18 cellular contexts compared by ENCODE assay signal in the genomic region with DNA sequence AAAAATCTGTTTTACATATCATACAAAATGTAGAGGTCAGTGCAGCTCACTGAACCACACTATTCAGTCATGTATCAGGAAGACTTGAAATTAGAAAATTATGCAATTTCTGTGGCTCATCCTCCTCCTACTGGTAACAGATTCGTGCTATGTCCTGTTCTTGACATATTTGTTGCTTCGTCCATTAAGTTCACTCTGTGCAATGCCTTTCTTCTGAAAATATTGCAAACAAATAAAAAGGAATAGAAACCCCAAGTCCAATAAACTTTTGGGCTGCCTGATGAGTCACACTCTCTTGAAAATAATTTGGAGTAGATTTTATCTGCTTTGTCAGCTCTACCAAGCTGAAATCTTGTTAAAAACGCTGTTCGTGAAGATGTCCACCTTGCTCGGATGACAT.
"Had no signal": no experiment of that assay in that cellular context is flagged by ENCODE, and none has a peak within 500 bp of the region (broad histone marks: within the 10 kb centered on the region; RNA-seq: fewer than 3 reads in every experiment).

No MANE protein-coding gene starts in this region.

- DNase-seq: activated CD4-positive, alpha-beta T cell treated with anti-CD3 and anti-CD28 coated beads for 48 hours; activated CD8-positive, alpha-beta T cell treated with anti-CD3 and anti-CD28 coated beads, Interleukin-2, amount 10 ng/mL, durations not matched to agents 7 days and 5 days; activated naive CD4-positive, alpha-beta T cell; adrenal gland; central memory CD4-positive, alpha-beta T cell; dermis blood vessel endothelial cell; effector CD8-positive, alpha-beta T cell; heart left ventricle; psoas muscle; stimulated activated CD4-positive, alpha-beta T cell treated with anti-CD3 and anti-CD28 coated beads, Interleukin-15, amount 100 ng/mL, for 24 hours; stimulated activated naive B cell treated with anti-CD40 and anti-IgM and Interleukin-4, amounts not matched to agents 10 μg/mL and 1 μg/mL and 100 μg/mL, for 72 hours; T-helper 17 cell; transverse colon had no signal

- H3K4me3 Mint-ChIP-seq: activated CD8-positive, alpha-beta T cell treated with anti-CD3 and anti-CD28 coated beads, Interleukin-2, amount 10 ng/mL, durations not matched to agents 7 days and 5 days; activated naive CD8-positive, alpha-beta T cell; memory B cell; natural killer cell treated with Interleukin-12 subunit alpha and Interleukin-12 subunit beta and Interleukin-15 and Interleukin-18, amount 100 ng/mL, for 72 hours; stimulated activated naive B cell treated with anti-CD40 and anti-IgM and Interleukin-4, amounts not matched to agents 10 μg/mL and 1 μg/mL and 100 μg/mL, for 72 hours had no signal

- H3K27ac ChIP-seq: adrenal gland, heart left ventricle, psoas muscle, right atrium auricular region, transverse colon had no signal

- H3K9me3 Mint-ChIP-seq: memory B cell; natural killer cell treated with Interleukin-12 subunit alpha and Interleukin-12 subunit beta and Interleukin-15 and Interleukin-18, amount 100 ng/mL, for 72 hours; stimulated activated naive B cell treated with anti-CD40 and anti-IgM and Interleukin-4, amounts not matched to agents 10 μg/mL and 1 μg/mL and 100 μg/mL, for 72 hours had no signal

- ATAC-seq: activated CD8-positive, alpha-beta T cell treated with anti-CD3 and anti-CD28 coated beads, Interleukin-2, amount 10 ng/mL, durations not matched to agents 7 days and 5 days; esophagus mucosa; heart left ventricle; natural killer cell treated with Interleukin-12 subunit alpha and Interleukin-12 subunit beta and Interleukin-15 and Interleukin-18, amount 100 ng/mL, for 72 hours; stimulated activated naive B cell treated with anti-CD40 and anti-IgM and Interleukin-4, amounts not matched to agents 10 μg/mL and 1 μg/mL and 100 μg/mL, for 72 hours; T-helper 17 cell had no signal

- H3K9me3 ChIP-seq: adrenal gland, heart left ventricle, psoas muscle, right atrium auricular region, transverse colon had no signal

- H3K4me1 Mint-ChIP-seq: memory B cell had no signal

- H3K36me3 ChIP-seq: adrenal gland had no signal

- H3K4me1 ChIP-seq: adrenal gland had no signal

- H3K27me3 Mint-ChIP-seq: activated naive CD8-positive, alpha-beta T cell; natural killer cell treated with Interleukin-12 subunit alpha and Interleukin-12 subunit beta and Interleukin-15 and Interleukin-18, amount 100 ng/mL, for 72 hours; stimulated activated naive B cell treated with anti-CD40 and anti-IgM and Interleukin-4, amounts not matched to agents 10 μg/mL and 1 μg/mL and 100 μg/mL, for 72 hours; T-helper 17 cell had no signal

- H3K27ac Mint-ChIP-seq: memory B cell; natural killer cell treated with Interleukin-12 subunit alpha and Interleukin-12 subunit beta and Interleukin-15 and Interleukin-18, amount 100 ng/mL, for 72 hours; stimulated activated naive B cell treated with anti-CD40 and anti-IgM and Interleukin-4, amounts not matched to agents 10 μg/mL and 1 μg/mL and 100 μg/mL, for 72 hours had no signal

- H3K4me3 ChIP-seq: adrenal gland, heart left ventricle, psoas muscle, right atrium auricular region, transverse colon had no signal

- H3K27me3 ChIP-seq: adrenal gland, heart left ventricle, right atrium auricular region, transverse colon had no signal
